12 cellular contexts compared by ENCODE assay signal in genomic region chr1:8274396-8274795, GRCh38.
"Had no signal": no experiment of that assay in that cellular context is flagged by ENCODE, and none has a peak within 500 bp of the region (broad histone marks: within the 10 kb centered on the region; RNA-seq: fewer than 3 reads in every experiment).

No MANE protein-coding gene starts in this region.

- H3K27ac ChIP-seq: lower lobe of right lung, ovary, skin epidermis, tibial nerve had no signal

- H3K36me3 Mint-ChIP-seq: activated naive CD4-positive, alpha-beta T cell treated with anti-CD3 and anti-CD28 coated beads, Interleukin-2, amount 50 U/mL, for 72 hours; stimulated activated effector memory CD8-positive, alpha-beta T cell treated with anti-CD3 and anti-CD28 coated beads, Interleukin-12 subunit alpha, Interleukin-12 subunit beta, amount 100 ng/mL, for 72 hours had no signal

- H3K36me3 ChIP-seq: lower lobe of right lung, ovary, tibial nerve had no signal

- H3K9me3 Mint-ChIP-seq: stimulated activated effector memory CD8-positive, alpha-beta T cell treated with anti-CD3 and anti-CD28 coated beads, Interleukin-12 subunit alpha, Interleukin-12 subunit beta, amount 100 ng/mL, for 72 hours had no signal

- H3K9me3 ChIP-seq: lower lobe of right lung, ovary, tibial nerve had no signal

- DNase-seq: activated effector memory CD4-positive, alpha-beta T cell treated with Interleukin-2 at 50 U/mL for 16 hours; amygdala; dorsolateral prefrontal cortex; lower lobe of right lung; ovary; retina; T-helper 2 cell had no signal

- H3K27me3 ChIP-seq: dorsolateral prefrontal cortex, ovary, tibial nerve had no signal

- H3K27ac Mint-ChIP-seq: activated naive CD4-positive, alpha-beta T cell treated with anti-CD3 and anti-CD28 coated beads, Interleukin-2, amount 50 U/mL, for 72 hours; natural killer cell treated with Interleukin-12 subunit alpha and Interleukin-12 subunit beta and Interleukin-15 and Interleukin-18, amount 100 ng/mL, for 72 hours; stimulated activated effector memory CD8-positive, alpha-beta T cell treated with anti-CD3 and anti-CD28 coated beads, Interleukin-12 subunit alpha, Interleukin-12 subunit beta, amount 100 ng/mL, for 72 hours had no signal

- H3K4me1 ChIP-seq: lower lobe of right lung had no signal

- H3K4me3 ChIP-seq: lower lobe of right lung, ovary, skin epidermis, tibial nerve had no signal

- H3K4me3 Mint-ChIP-seq: natural killer cell treated with Interleukin-12 subunit alpha and Interleukin-12 subunit beta and Interleukin-15 and Interleukin-18, amount 100 ng/mL, for 72 hours; stimulated activated effector memory CD8-positive, alpha-beta T cell treated with anti-CD3 and anti-CD28 coated beads, Interleukin-12 subunit alpha, Interleukin-12 subunit beta, amount 100 ng/mL, for 72 hours had no signal
